8 cellular contexts compared by ENCODE assay signal in the genomic region with DNA sequence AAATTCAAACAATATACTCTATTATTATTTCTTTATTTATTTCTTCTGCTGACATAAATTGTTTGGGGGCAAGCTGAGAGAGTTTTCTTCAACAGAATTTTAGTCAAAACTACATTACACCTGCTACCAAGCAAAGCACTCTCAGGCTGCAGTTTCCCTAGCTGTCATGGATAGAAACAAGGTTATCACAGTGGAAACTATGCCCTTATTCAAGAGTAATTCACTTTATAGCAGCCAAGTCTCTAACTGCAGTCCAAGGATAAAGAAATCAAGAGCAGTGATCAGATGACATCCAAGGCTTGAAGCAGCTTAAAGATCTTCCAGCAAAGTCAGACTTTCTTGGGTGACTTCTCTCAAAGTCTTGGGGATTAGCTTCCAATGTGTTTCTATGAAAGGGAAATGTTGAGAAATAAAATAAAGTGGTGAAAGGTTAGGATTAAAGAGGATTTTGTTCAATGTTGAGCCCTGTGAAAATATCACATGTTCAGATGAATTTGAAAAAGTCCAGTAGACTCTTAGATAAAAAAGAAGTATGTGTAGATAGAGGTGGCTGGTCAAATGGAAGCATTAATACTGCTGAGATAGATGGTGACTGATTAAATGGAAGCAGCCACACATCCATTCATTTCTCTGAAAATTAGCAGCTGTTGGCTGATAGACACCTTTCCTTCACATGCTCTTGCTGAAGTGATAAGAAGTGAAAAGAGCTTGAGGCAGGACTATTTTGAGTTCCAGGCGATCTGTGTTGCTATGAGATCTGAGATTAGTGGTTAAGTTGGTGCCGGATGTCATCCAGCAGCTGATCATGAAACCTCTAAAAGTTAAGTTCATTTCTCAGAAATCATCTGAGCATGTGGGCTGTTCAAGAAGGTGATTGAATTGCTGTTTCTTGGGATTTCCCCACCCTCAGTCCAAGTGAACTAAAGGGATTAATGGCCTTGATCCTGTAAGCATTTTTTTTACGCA.
A peak's percentile ranks its signal among the peaks of the same experiment; 100 is the strongest.
DNase-seq lines count a peak whose midpoint lies in the region; ATAC-seq and TF ChIP-seq lines count a peak whose summit lies in the region.

No MANE protein-coding gene starts in this region.

- no peaks in the 10 kb centered on the region for H3K36me3 ChIP-seq in OCI-LY3 (replicated peaks; ENCODE audit: low read depth, low read length)

- peak overlapping the region; percentile 89 for H3K27ac ChIP-seq in OCI-LY3 (ENCODE audit: low read length)

- no peaks in the 10 kb centered on the region for H3K9me3 ChIP-seq in OCI-LY3 (ENCODE audit: insufficient read depth, low read length)

- H4K20me1 ChIP-seq in OCI-LY3 (ENCODE audit: insufficient read depth, low read length), result no peaks in the 10 kb centered on the region

- TF ChIP-seq CTCF in GM13976 (IDR thresholded peaks at IDR 0.05; ENCODE audit: borderline replicate concordance, control extremely low read depth, extremely low read depth, insufficient read depth, missing control alignments), result no peak
- TF ChIP-seq CTCF in OCI-LY3 (IDR thresholded peaks at IDR 0.05; ENCODE audit: low read depth, low read length), result no peak
- TF ChIP-seq CTCF in chondrocyte (IDR thresholded peaks at IDR 0.05), result no peak

- no peaks in the 10 kb centered on the region for H3K27me3 Mint-ChIP-seq in chondrocyte (ENCODE audit: low read depth)

- no peaks in the 10 kb centered on the region for H3K79me2 ChIP-seq in OCI-LY3 (ENCODE audit: low read length)

- DNase-seq in GM13976 (ENCODE audit: low spot score), result peak; percentile 66
- DNase-seq in astrocyte of the hippocampus (ENCODE audit: low read depth, low spot score), result peak; percentile 2
- peak in 1 of 2 donors; percentile 71 for DNase-seq in stimulated activated effector memory CD8-positive, alpha-beta T cell treated with anti-CD3 and anti-CD28 coated beads, Interleukin-12 subunit alpha, Interleukin-12 subunit beta, amount 100 ng/mL, for 72 hours (ENCODE audit: low spot score in 2 of 2)
- no peak for DNase-seq in chondrocyte (ENCODE audit: low spot score)
- DNase-seq in COLO829 (ENCODE audit: low spot score), result no peak
- no peak for DNase-seq in DMS53 (lab: John Stamatoyannopoulos, UW)

- H3K4me3 Mint-ChIP-seq in stimulated activated effector memory CD8-positive, alpha-beta T cell treated with anti-CD3 and anti-CD28 coated beads, Interleukin-12 subunit alpha, Interleukin-12 subunit beta, amount 100 ng/mL, for 72 hours, result peak overlapping the region; percentile 47
- no peak overlapping the region for H3K4me3 Mint-ChIP-seq in chondrocyte (ENCODE audit: unreplicated experiment)

- peaks cover 79% of the 10 kb centered on the region for H3K4me1 ChIP-seq in OCI-LY3 (ENCODE audit: low read length)

- peak overlapping the region; percentile 91 for H3K27ac Mint-ChIP-seq in stimulated activated effector memory CD8-positive, alpha-beta T cell treated with anti-CD3 and anti-CD28 coated beads, Interleukin-12 subunit alpha, Interleukin-12 subunit beta, amount 100 ng/mL, for 72 hours
- H3K27ac Mint-ChIP-seq in chondrocyte (ENCODE audit: unreplicated experiment), result no peak overlapping the region

- peak; percentile 81 for ATAC-seq in GM21786 (IDR thresholded peaks at IDR 0.05; ENCODE audit: unreplicated experiment)
- ATAC-seq in stimulated activated effector memory CD8-positive, alpha-beta T cell treated with anti-CD3 and anti-CD28 coated beads, Interleukin-12 subunit alpha, Interleukin-12 subunit beta, amount 100 ng/mL, for 72 hours, result peak; percentile 92

- no peaks in the 10 kb centered on the region for H3K27me3 ChIP-seq in OCI-LY3 (ENCODE audit: low read depth, low read length)

- H3K36me3 Mint-ChIP-seq in stimulated activated effector memory CD8-positive, alpha-beta T cell treated with anti-CD3 and anti-CD28 coated beads, Interleukin-12 subunit alpha, Interleukin-12 subunit beta, amount 100 ng/mL, for 72 hours, result no peaks in the 10 kb centered on the region
- no peaks in the 10 kb centered on the region for H3K36me3 Mint-ChIP-seq in chondrocyte (ENCODE audit: low read depth)

- in situ Hi-C loops in GM13976 (cut with MboI; ENCODE audit: low sequenced_read_pairs, unreplicated experiment), result loop anchor here (10.0 kb wide), 1 partner anchor 259 kb away; the partner anchor contains the start of gene BTG1

- H3K4me3 ChIP-seq in OCI-LY3 (ENCODE audit: low read length), result peak overlapping the region; percentile 24; the same call in 1 of the 2 replicates

- no peak overlapping the region for H2AFZ ChIP-seq in OCI-LY3 (ENCODE audit: low read depth, low read length)

- no peaks in the 10 kb centered on the region for H3K9me3 Mint-ChIP-seq in stimulated activated effector memory CD8-positive, alpha-beta T cell treated with anti-CD3 and anti-CD28 coated beads, Interleukin-12 subunit alpha, Interleukin-12 subunit beta, amount 100 ng/mL, for 72 hours
- H3K9me3 Mint-ChIP-seq in chondrocyte (ENCODE audit: low read depth), result peaks cover 5% of the 10 kb centered on the region

- peaks cover 77% of the 10 kb centered on the region for H3K4me1 Mint-ChIP-seq in stimulated activated effector memory CD8-positive, alpha-beta T cell treated with anti-CD3 and anti-CD28 coated beads, Interleukin-12 subunit alpha, Interleukin-12 subunit beta, amount 100 ng/mL, for 72 hours
- no peaks in the 10 kb centered on the region for H3K4me1 Mint-ChIP-seq in chondrocyte (ENCODE audit: low read depth)

- peak overlapping the region; percentile 69 for H3K9ac ChIP-seq in OCI-LY3 (ENCODE audit: low read length)

- peak overlapping the region; percentile 67 for H3K4me2 ChIP-seq in OCI-LY3 (ENCODE audit: low read length)

Comparison
In these comparisons a context has a peak if more than half of its experiments do, and no peak if none do; other contexts are left out.
1. DNase-seq: peak in GM13976 (single experiment) and astrocyte of the hippocampus (single experiment); none in chondrocyte (single experiment), COLO829 (single experiment) and DMS53 (single experiment).